In genomic region chr3:4776399-4776979, GRCh38 we compare ENCODE assay signal across 10 cellular contexts.
DNase-seq lines count a peak whose midpoint lies in the region; ATAC-seq and TF ChIP-seq lines count a peak whose summit lies in the region.
"Had no signal": no experiment of that assay in that cellular context is flagged by ENCODE, and none has a peak within 500 bp of the region (broad histone marks: within the 10 kb centered on the region; RNA-seq: fewer than 3 reads in every experiment).

No MANE protein-coding gene starts in this region.

- H3K27ac ChIP-seq in heart right ventricle: peak overlapping the region in 8 of 10 donors; percentile 10 to 67 (median 30)

- peaks cover 90% of the 10 kb centered on the region for H3K36me3 Mint-ChIP-seq in activated T-helper 2 cell treated with anti-CD3 and anti-CD28 coated beads, Interferon-gamma antibody, Interleukin-2, Interleukin-4, amounts not matched to agents 10 μg/mL and 5 μg/mL and 100 μg/mL, durations not matched to agents 14 hours and 24 hours and 36 hours (ENCODE audit: low read depth)
- peaks cover 12% of the 10 kb centered on the region for H3K36me3 Mint-ChIP-seq in type B pancreatic cell

- peak overlapping the region; percentile 31 for H3K4me3 Mint-ChIP-seq in activated T-helper 2 cell treated with anti-CD3 and anti-CD28 coated beads, Interferon-gamma antibody, Interleukin-2, Interleukin-4, amounts not matched to agents 10 μg/mL and 5 μg/mL and 100 μg/mL, durations not matched to agents 14 hours and 24 hours and 36 hours (ENCODE audit: low read depth)
- peak overlapping the region; percentile 20 for H3K4me3 Mint-ChIP-seq in type B pancreatic cell

- WGBS in heart right ventricle, 2 donors: 85 to 87% methylated on average over 4 of the region's 4 CpGs

- peaks cover 14 to 51% (median 30%) of the 10 kb centered on the region in 9 donors for H3K4me1 ChIP-seq in heart right ventricle

- no peaks in the 10 kb centered on the region for H3K9me3 ChIP-seq in heart right ventricle

- H3K27me3 Mint-ChIP-seq in activated T-helper 2 cell treated with anti-CD3 and anti-CD28 coated beads, Interferon-gamma antibody, Interleukin-2, Interleukin-4, amounts not matched to agents 10 μg/mL and 5 μg/mL and 100 μg/mL, durations not matched to agents 14 hours and 24 hours and 36 hours (ENCODE audit: low read depth): no peaks in the 10 kb centered on the region
- H3K27me3 Mint-ChIP-seq in type B pancreatic cell: no peaks in the 10 kb centered on the region

- peaks cover 0 to 65% (median 0%) of the 10 kb centered on the region in 9 donors for H3K36me3 ChIP-seq in heart right ventricle

- H3K4me1 Mint-ChIP-seq in activated T-helper 2 cell treated with anti-CD3 and anti-CD28 coated beads, Interferon-gamma antibody, Interleukin-2, Interleukin-4, amounts not matched to agents 10 μg/mL and 5 μg/mL and 100 μg/mL, durations not matched to agents 14 hours and 24 hours and 36 hours (ENCODE audit: low read depth): peaks cover 81% of the 10 kb centered on the region
- peaks cover 30% of the 10 kb centered on the region for H3K4me1 Mint-ChIP-seq in type B pancreatic cell (ENCODE audit: unreplicated experiment)

- H3K27ac Mint-ChIP-seq in activated T-helper 2 cell treated with anti-CD3 and anti-CD28 coated beads, Interferon-gamma antibody, Interleukin-2, Interleukin-4, amounts not matched to agents 10 μg/mL and 5 μg/mL and 100 μg/mL, durations not matched to agents 14 hours and 24 hours and 36 hours: peak overlapping the region; percentile 100
- peak overlapping the region; percentile 95 for H3K27ac Mint-ChIP-seq in type B pancreatic cell

- ATAC-seq in heart right ventricle (no peak), left ventricle myocardium superior (no peak), HG02973 (IDR thresholded peaks at IDR 0.05; ENCODE audit: unreplicated experiment) (peak; percentile 28), SK-N-SH treated with all-trans-retinoic acid at 6 μM for 48 hours (no peak)

- intact Hi-C loops in heart right ventricle (cut with DNase I) (no loop called here), left ventricle myocardium superior (cut with micrococcal nuclease) (no loop called here)
- intact Hi-C loops in activated T-helper 2 cell treated with anti-CD3 and anti-CD28 coated beads, Interferon-gamma antibody, Interleukin-2, Interleukin-4, amounts not matched to agents 10 μg/mL and 5 μg/mL and 100 μg/mL, durations not matched to agents 14 hours and 24 hours and 36 hours (cut with micrococcal nuclease): loop anchor here (2.0 to 5.0 kb wide), 4 partner anchors 22 to 131 kb away; no protein-coding TSS in a partner anchor

- no peak overlapping the region for H3K4me3 ChIP-seq in heart right ventricle

- TF ChIP-seq CTCF in heart right ventricle (IDR thresholded peaks at IDR 0.05) (no peak), type B pancreatic cell (conservative IDR thresholded peaks at IDR 0.05) (no peak)

- no peak for DNase-seq in heart right ventricle
- DNase-seq in left ventricle myocardium superior: no peak
- no peak for DNase-seq in activated T-helper 2 cell treated with anti-CD3 and anti-CD28 coated beads, Interferon-gamma antibody, Interleukin-2, Interleukin-4, amounts not matched to agents 10 μg/mL and 5 μg/mL and 100 μg/mL, durations not matched to agents 14 hours and 24 hours and 36 hours (ENCODE audit: low spot score)
- DNase-seq in type B pancreatic cell (ENCODE audit: extremely low spot score, unreplicated experiment): no peak
- no peak for DNase-seq in HK-2 (ENCODE audit: unreplicated experiment)
- no peak for DNase-seq in DMS79 treated with DMSO at 0.1 percent for 48 hours (lab: John Stamatoyannopoulos, UW)
- DNase-seq: C1 segment of cervical spinal cord, midbrain had no signal

- H3K27me3 ChIP-seq in heart right ventricle: no peaks in the 10 kb centered on the region

- no peaks in the 10 kb centered on the region for H3K9me3 Mint-ChIP-seq in activated T-helper 2 cell treated with anti-CD3 and anti-CD28 coated beads, Interferon-gamma antibody, Interleukin-2, Interleukin-4, amounts not matched to agents 10 μg/mL and 5 μg/mL and 100 μg/mL, durations not matched to agents 14 hours and 24 hours and 36 hours
- no peaks in the 10 kb centered on the region for H3K9me3 Mint-ChIP-seq in type B pancreatic cell

TF ChIP-seq in SK-N-SH treated with all-trans-retinoic acid at 6 μM for 48 hours, 23 proteins besides CTCF, POLR2A, EP300 and RAD21:
- TF ChIP-seq POU6F1 (CRISPR knock-in tag; IDR thresholded peaks at IDR 0.05; ENCODE audit: borderline replicate concordance, low read depth): no peak
- no peak for TF ChIP-seq BACH2 (CRISPR knock-in tag; IDR thresholded peaks at IDR 0.05; ENCODE audit: borderline replicate concordance)
- no peak for TF ChIP-seq ARNTL (CRISPR knock-in tag; IDR thresholded peaks at IDR 0.05; ENCODE audit: borderline replicate concordance, low read depth)
- no peak for TF ChIP-seq PATZ1 (CRISPR knock-in tag; IDR thresholded peaks at IDR 0.05; ENCODE audit: borderline replicate concordance)
- no peak for TF ChIP-seq CREB5 (CRISPR knock-in tag; IDR thresholded peaks at IDR 0.05; ENCODE audit: low read depth)
- no peak for TF ChIP-seq TOX (CRISPR knock-in tag; IDR thresholded peaks at IDR 0.05; ENCODE audit: borderline replicate concordance)
- TF ChIP-seq ZC3H10 (CRISPR knock-in tag; IDR thresholded peaks at IDR 0.05): no peak
- TF ChIP-seq SNAI2 (CRISPR knock-in tag; IDR thresholded peaks at IDR 0.05): no peak
- TF ChIP-seq CSDC2 (CRISPR knock-in tag; IDR thresholded peaks at IDR 0.05): no peak
- no peak for TF ChIP-seq OSR1 (CRISPR knock-in tag; IDR thresholded peaks at IDR 0.05)
- no peak for TF ChIP-seq ISL1 (CRISPR knock-in tag; IDR thresholded peaks at IDR 0.05)
- TF ChIP-seq ZFP30 (CRISPR knock-in tag; IDR thresholded peaks at IDR 0.05): no peak
- no peak for TF ChIP-seq ZFP3 (CRISPR knock-in tag; IDR thresholded peaks at IDR 0.05)
- no peak for TF ChIP-seq GLIS3 (CRISPR knock-in tag; IDR thresholded peaks at IDR 0.05)
- no peak for TF ChIP-seq ZNF565 (CRISPR knock-in tag; conservative IDR thresholded peaks at IDR 0.05; ENCODE audit: low read depth)
